ENCODE assay signal across 1 cellular context in genomic region chr19:54315956-54316355, GRCh38.
TF ChIP-seq lines count a peak whose summit lies in the region.

No MANE protein-coding gene starts in this region.

TF ChIP-seq in H1, 55 proteins besides CTCF, POLR2A, EP300 and RAD21:
- TF ChIP-seq HDAC6 (IDR thresholded peaks at IDR 0.05; ENCODE audit: low read depth, low read length) = no peak
- TF ChIP-seq SP1 (IDR thresholded peaks at IDR 0.05; ENCODE audit: low read depth, low read length) = no peak
- no peak for TF ChIP-seq SP4 (IDR thresholded peaks at IDR 0.05; ENCODE audit: low read length)
- no peak for TF ChIP-seq SAP30 (IDR thresholded peaks at IDR 0.05; ENCODE audit: insufficient read depth, insufficient replicate concordance, low read length)
- TF ChIP-seq PHF8 (conservative IDR thresholded peaks at IDR 0.05; ENCODE audit: low read depth, low read length) = no peak
- TF ChIP-seq RBBP5 (IDR thresholded peaks at IDR 0.05; ENCODE audit: borderline replicate concordance, low read depth, low read length) = no peak
